9 cellular contexts compared by ENCODE assay signal in genomic region chr3:15063656-15064286, GRCh38. TPM values are rescaled to one million over a fixed set of nuclear protein-coding genes. Genes with fewer than 3 reads are reported as not detected.
DNase-seq lines count a peak whose midpoint lies in the region; ATAC-seq and TF ChIP-seq lines count a peak whose summit lies in the region.
"Had no signal": no experiment of that assay in that cellular context is flagged by ENCODE, and none has a peak within 500 bp of the region (broad histone marks: within the 10 kb centered on the region; RNA-seq: fewer than 3 reads in every experiment).

No MANE protein-coding gene starts in this region.

- in situ Hi-C loops in transverse colon (cut with MboI; ENCODE audit: low pct_ligation_motif_present in 1 of 4, low pct_unique_long_range_greater_than_20kb in 1 of 4, low sequenced_read_pairs in 3 of 4) = loop anchor here in 2 of 4 donors (25.0 kb wide), 1 partner anchor 401 kb away; the partner anchor contains the start of gene CCDC174 (in 2 of the 2)

- no peaks in the 10 kb centered on the region for H3K27me3 Mint-ChIP-seq in activated CD4-positive, alpha-beta T cell treated with anti-CD3 and anti-CD28 coated beads, Interleukin-2, amount 10 ng/mL, durations not matched to agents 7 days and 5 days

- WGBS in body of pancreas, 2 donors = 81 to 82% methylated on average over 12 to 13 of the region's 13 CpGs
- WGBS in right lobe of liver (ENCODE audit: insufficient coverage, low coverage, low lambda C conversion rate, missing lambda C conversion rate) = 45% methylated on average over 2 of the region's 13 CpGs
- WGBS in transverse colon (ENCODE audit: low coverage in 1 of 2), 2 donors = 81% methylated on average over 13 of the region's 13 CpGs; no CpG with 5 or more reads in 1 of the 2 donors

- H3K27me3 ChIP-seq in body of pancreas (no peaks in the 10 kb centered on the region), right lobe of liver (no peaks in the 10 kb centered on the region), transverse colon (no peaks in the 10 kb centered on the region)

- no peak for DNase-seq in activated CD4-positive, alpha-beta T cell treated with anti-CD3 and anti-CD28 coated beads, Interleukin-2, amount 10 ng/mL, durations not matched to agents 7 days and 5 days
- DNase-seq in activated CD4-positive, alpha-beta T cell treated with anti-CD3 and anti-CD28 coated beads for 4 hours = no peak
- no peak for DNase-seq in body of pancreas
- DNase-seq in right lobe of liver = no peak
- DNase-seq in transverse colon = no peak
- no peak for DNase-seq in NCI-H1694 (lab: John Stamatoyannopoulos, UW)
- DNase-seq in COR-L47 (lab: John Stamatoyannopoulos, UW) = no peak
- DNase-seq: activated gamma-delta T cell treated with Interleukin-2 at 50 U/mL for 16 hours had no signal

- H3K36me3 Mint-ChIP-seq in activated CD4-positive, alpha-beta T cell treated with anti-CD3 and anti-CD28 coated beads, Interleukin-2, amount 10 ng/mL, durations not matched to agents 7 days and 5 days (ENCODE audit: low read depth) = peaks cover 21% of the 10 kb centered on the region

- no peaks in the 10 kb centered on the region for H3K9me3 ChIP-seq in body of pancreas
- H3K9me3 ChIP-seq in right lobe of liver = no peaks in the 10 kb centered on the region
- H3K9me3 ChIP-seq in transverse colon = no peaks in the 10 kb centered on the region

- no peaks in the 10 kb centered on the region for H3K9me3 Mint-ChIP-seq in activated CD4-positive, alpha-beta T cell treated with anti-CD3 and anti-CD28 coated beads, Interleukin-2, amount 10 ng/mL, durations not matched to agents 7 days and 5 days

- H3K4me3 Mint-ChIP-seq in activated CD4-positive, alpha-beta T cell treated with anti-CD3 and anti-CD28 coated beads, Interleukin-2, amount 10 ng/mL, durations not matched to agents 7 days and 5 days = peak overlapping the region; percentile 93

- H3K36me3 ChIP-seq in body of pancreas (replicated peaks in 1 of 2; ENCODE audit: insufficient read depth in 1 of 2, low read depth in 2 of 2) (peaks cover 0 to under 1% of the 10 kb centered on the region in 2 donors), right lobe of liver (peaks cover 0 to 6% (median 3%) of the 10 kb centered on the region in 4 donors), transverse colon (peaks cover 0 to 5% (median under 1%) of the 10 kb centered on the region in 4 donors)

- intact Hi-C loops in body of pancreas (cut with DNase I) (no loop called here), right lobe of liver (cut with DNase I) (no loop called here), transverse colon (cut with DNase I; ENCODE audit: low total_unique reads) (loop anchor here (10.0 kb wide), 1 partner anchor 119 kb away; the partner anchor contains the start of gene NR2C2)

- H3K4me1 ChIP-seq in body of pancreas (peaks cover 19% of the 10 kb centered on the region), right lobe of liver (peaks cover 0 to 15% (median 5%) of the 10 kb centered on the region in 4 donors), transverse colon (peaks cover 12 to 17% (median 14%) of the 10 kb centered on the region in 4 donors)

- H3K4me3 ChIP-seq in body of pancreas = peak overlapping the region; percentile 48 to 71
- H3K4me3 ChIP-seq in right lobe of liver = peak overlapping the region; percentile 65 to 82 (median 70)
- H3K4me3 ChIP-seq in transverse colon = peak overlapping the region; percentile 67 to 89 (median 82)

- no peak for ATAC-seq in body of pancreas
- no peak for ATAC-seq in right lobe of liver
- no peak for ATAC-seq in HG03460 (IDR thresholded peaks at IDR 0.05; ENCODE audit: unreplicated experiment)

- TF ChIP-seq CTCF in body of pancreas (IDR thresholded peaks at IDR 0.05) = no peak
- TF ChIP-seq CTCF in right lobe of liver (IDR thresholded peaks at IDR 0.05) = no peak
- TF ChIP-seq CTCF in transverse colon (IDR thresholded peaks at IDR 0.05) = no peak

- TF ChIP-seq POLR2A in body of pancreas (IDR thresholded peaks at IDR 0.05) = no peak
- no peak for TF ChIP-seq POLR2A in right lobe of liver (IDR thresholded peaks at IDR 0.05)
- TF ChIP-seq POLR2A in transverse colon (IDR thresholded peaks at IDR 0.05) = no peak

- no peak for TF ChIP-seq EP300 in transverse colon (IDR thresholded peaks at IDR 0.05; ENCODE audit: low read depth)

- H3K27ac Mint-ChIP-seq in activated CD4-positive, alpha-beta T cell treated with anti-CD3 and anti-CD28 coated beads, Interleukin-2, amount 10 ng/mL, durations not matched to agents 7 days and 5 days = peak overlapping the region; percentile 95

- H3K27ac ChIP-seq in body of pancreas (no peak overlapping the region), right lobe of liver (peak overlapping the region in 1 of 3 donors; percentile 90), transverse colon (peak overlapping the region in 3 of 4 donors; percentile 83 to 86 (median 85))

- POLR2A ChIA-PET in activated CD4-positive, alpha-beta T cell treated with anti-CD3 and anti-CD28 coated beads, Interleukin-2, amount 10 ng/mL, durations not matched to agents 7 days and 5 days (lab: Charles Lee) = no interaction called here

- CTCF ChIA-PET in activated CD4-positive, alpha-beta T cell treated with anti-CD3 and anti-CD28 coated beads, Interleukin-2, amount 10 ng/mL, durations not matched to agents 7 days and 5 days (lab: Charles Lee) = interaction anchor here (1.0 to 1.4 kb wide), 2 partner anchors 10 to 13 kb away, joined by 3 read pairs; no protein-coding TSS in a partner anchor

- H3K4me1 Mint-ChIP-seq in activated CD4-positive, alpha-beta T cell treated with anti-CD3 and anti-CD28 coated beads, Interleukin-2, amount 10 ng/mL, durations not matched to agents 7 days and 5 days = peaks cover 25% of the 10 kb centered on the region

RNA-seq across cellular contexts. Expression of gene MRPS25, which starts 1.3 kb away (rescaled TPM):
- 10 to 100 TPM; 49.4 to 52.9 TPM for total RNA-seq in activated CD4-positive, alpha-beta T cell treated with anti-CD3 and anti-CD28 coated beads, Interleukin-2, amount 10 ng/mL, durations not matched to agents 7 days and 5 days
- total RNA-seq in body of pancreas (10 to 100 TPM; 17.1 to 24.7 TPM), right lobe of liver (10 to 100 TPM; 36.8 to 53.6 (median 48.0) TPM), transverse colon (100 to 1,000 TPM in 2 of 4 donors, 10 to 100 TPM in 2; 47.5 to 209 (median 117) TPM)

RNA-seq across cellular contexts. Expression of gene RBSN, which starts 35.2 kb away (rescaled TPM):
- total RNA-seq in activated CD4-positive, alpha-beta T cell treated with anti-CD3 and anti-CD28 coated beads, Interleukin-2, amount 10 ng/mL, durations not matched to agents 7 days and 5 days = 10 to 100 TPM; 20.5 to 22.9 TPM
- total RNA-seq in body of pancreas (1 to 10 TPM; 9.1 to 9.2 TPM), right lobe of liver (10 to 100 TPM; 10.5 to 13.9 (median 11.5) TPM), transverse colon (10 to 100 TPM; 18.0 to 37.6 (median 24.0) TPM)

Comparison
In these comparisons a context has a peak if more than half of its experiments do, and no peak if none do; other contexts are left out.
1. H3K27ac ChIP-seq: peak in transverse colon (3 of 4); none in body of pancreas (0 of 4).
2. Peak in every context shown above with its lines, with median percentiles within 50 percentile points of each other: H3K4me3 ChIP-seq.